In genomic region chrX:150864127-150864526, GRCh38 we compare ENCODE assay signal across 1 cellular context.
A peak's percentile ranks its signal among the peaks of the same experiment; 100 is the strongest.
TF ChIP-seq lines count a peak whose summit lies in the region.

No MANE protein-coding gene starts in this region.

TF ChIP-seq in K562, 482 proteins besides CTCF, POLR2A, EP300 and RAD21 (continued from another document):
- TF ChIP-seq, protein P1, sequence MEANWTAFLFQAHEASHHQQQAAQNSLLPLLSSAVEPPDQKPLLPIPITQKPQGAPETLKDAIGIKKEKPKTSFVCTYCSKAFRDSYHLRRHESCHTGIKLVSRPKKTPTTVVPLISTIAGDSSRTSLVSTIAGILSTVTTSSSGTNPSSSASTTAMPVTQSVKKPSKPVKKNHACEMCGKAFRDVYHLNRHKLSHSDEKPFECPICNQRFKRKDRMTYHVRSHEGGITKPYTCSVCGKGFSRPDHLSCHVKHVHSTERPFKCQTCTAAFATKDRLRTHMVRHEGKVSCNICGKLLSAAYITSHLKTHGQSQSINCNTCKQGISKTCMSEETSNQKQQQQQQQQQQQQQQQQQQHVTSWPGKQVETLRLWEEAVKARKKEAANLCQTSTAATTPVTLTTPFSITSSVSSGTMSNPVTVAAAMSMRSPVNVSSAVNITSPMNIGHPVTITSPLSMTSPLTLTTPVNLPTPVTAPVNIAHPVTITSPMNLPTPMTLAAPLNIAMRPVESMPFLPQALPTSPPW (CRISPR knock-in tag; IDR thresholded peaks at IDR 0.05): no peak
- peak; percentile 24; the same call in 1 of the 2 replicates for TF ChIP-seq CBFA2T3 (IDR thresholded peaks at IDR 0.05)
TF ChIP-seq in K562: peak in this region for 4.
